In the genomic region with DNA sequence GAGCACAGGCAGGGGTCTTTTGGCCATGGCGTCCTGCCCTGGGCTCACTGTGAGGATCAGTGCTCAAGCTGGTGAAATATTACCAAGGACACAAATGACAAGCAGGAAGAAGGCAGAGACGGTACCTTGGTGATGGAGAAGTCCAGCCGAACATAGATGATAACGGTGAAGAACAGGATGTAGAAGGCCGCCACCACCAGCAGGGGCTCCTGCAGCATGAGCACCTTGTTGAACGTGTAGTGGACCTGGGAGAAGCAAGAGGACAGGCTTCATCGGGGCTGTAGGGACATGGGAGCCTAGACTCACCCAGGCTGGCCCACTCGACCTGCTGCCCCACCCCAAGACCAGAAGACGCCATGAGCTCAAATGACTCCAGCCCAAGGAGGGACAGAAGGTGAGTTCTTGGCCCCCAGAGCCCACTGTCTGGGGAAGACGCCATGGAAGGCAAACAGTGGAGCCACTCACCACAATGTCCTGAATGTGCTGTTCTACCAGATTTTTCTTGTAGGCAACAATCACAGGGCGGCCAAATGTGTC, we compare ENCODE assay signal across 27 cellular contexts. TPM values are rescaled to one million over a fixed set of nuclear protein-coding genes. Genes with fewer than 3 reads are reported as not detected.
DNase-seq lines count a peak whose midpoint lies in the region; ATAC-seq and TF ChIP-seq lines count a peak whose summit lies in the region.
"Had no signal": no experiment of that assay in that cellular context is flagged by ENCODE, and none has a peak within 500 bp of the region (broad histone marks: within the 10 kb centered on the region; RNA-seq: fewer than 3 reads in every experiment).

No MANE protein-coding gene starts in this region.

- H2BK15ac ChIP-seq in neuronal stem cell (ENCODE audit: low read length) = no peak overlapping the region

- H2BK120ac ChIP-seq in neuronal stem cell (ENCODE audit: low read depth, low read length) = no peak overlapping the region

- H4K8ac ChIP-seq in neuronal stem cell (ENCODE audit: low read depth, low read length) = no peak overlapping the region

- H3K4me1 Mint-ChIP-seq in T-helper 1 cell treated with Interleukin-12 subunit alpha and Interleukin-12 subunit beta and Interleukin-4 antibody, amounts not matched to agents 30 μg/mL and 1 μg/mL, for 36 hours (ENCODE audit: low read depth) = peaks cover 8% of the 10 kb centered on the region

- ATAC-seq in HG02970 (IDR thresholded peaks at IDR 0.05; ENCODE audit: low FRiP score, unreplicated experiment) = no peak
- ATAC-seq: activated CD8-positive, alpha-beta memory T cell treated with anti-CD3 and anti-CD28 coated beads, Interleukin-2, amount 10 ng/mL, durations not matched to agents 7 days and 5 days; activated naive CD4-positive, alpha-beta T cell treated with anti-CD3 and anti-CD28 coated beads, Interleukin-2, amount 50 U/mL, for 72 hours; mucosa of descending colon; natural killer cell treated with Interleukin-12 subunit alpha and Interleukin-12 subunit beta and Interleukin-15 and Interleukin-18, amount 100 ng/mL, for 72 hours had no signal

- no peak for TF ChIP-seq POLR2A in lower leg skin (IDR thresholded peaks at IDR 0.05)

- H3K4me3 Mint-ChIP-seq in T-helper 1 cell treated with Interleukin-12 subunit alpha and Interleukin-12 subunit beta and Interleukin-4 antibody, amounts not matched to agents 30 μg/mL and 1 μg/mL, for 36 hours = no peak overlapping the region
- H3K4me3 Mint-ChIP-seq: activated CD8-positive, alpha-beta memory T cell treated with anti-CD3 and anti-CD28 coated beads, Interleukin-2, amount 10 ng/mL, durations not matched to agents 7 days and 5 days; central memory CD8-positive, alpha-beta T cell; natural killer cell treated with Interleukin-12 subunit alpha and Interleukin-12 subunit beta and Interleukin-15 and Interleukin-18, amount 100 ng/mL, for 72 hours had no signal

- H3K27ac ChIP-seq in ACC112 (ENCODE audit: low read depth, low read length) (peak overlapping the region; percentile 92), angular gyrus (ENCODE audit: low read depth, low read length) (peak overlapping the region; percentile 56), neuronal stem cell (replicated peaks; ENCODE audit: low read length) (no peak overlapping the region)
- H3K27ac ChIP-seq: 22Rv1, KMS-11 had no signal

- H3K79me2 ChIP-seq in ACC112 (ENCODE audit: control insufficient read depth, insufficient read depth, low read length, unreplicated experiment) = peaks cover 58% of the 10 kb centered on the region

- no peak for TF ChIP-seq CTCF in lower leg skin (IDR thresholded peaks at IDR 0.05)

- H3K4me1 ChIP-seq in ACC112 (ENCODE audit: control insufficient read depth, insufficient read depth, low read length, unreplicated experiment) (peaks cover 44% of the 10 kb centered on the region), neuronal stem cell (ENCODE audit: control insufficient read depth in 2 of 2, insufficient read depth in 1 of 2, low read depth in 1 of 2, low read length in 2 of 2) (no peaks in the 10 kb centered on the region)

- H2AFZ ChIP-seq in ACC112 (ENCODE audit: low read length, unreplicated experiment) = no peak overlapping the region
- no peak overlapping the region for H2AFZ ChIP-seq in neuronal stem cell (ENCODE audit: low read length)

- no peak overlapping the region for H3K23ac ChIP-seq in neuronal stem cell (ENCODE audit: low read depth, low read length, poor library complexity)

- H3K14ac ChIP-seq in neuronal stem cell (ENCODE audit: low read length) = no peak overlapping the region

- no peaks in the 10 kb centered on the region for H3K27me3 Mint-ChIP-seq in T-helper 1 cell treated with Interleukin-12 subunit alpha and Interleukin-12 subunit beta and Interleukin-4 antibody, amounts not matched to agents 30 μg/mL and 1 μg/mL, for 36 hours (ENCODE audit: low read depth)
- H3K27me3 Mint-ChIP-seq: activated CD8-positive, alpha-beta memory T cell treated with anti-CD3 and anti-CD28 coated beads, Interleukin-2, amount 10 ng/mL, durations not matched to agents 7 days and 5 days; CD4-positive, CD25-positive, alpha-beta regulatory T cell; central memory CD8-positive, alpha-beta T cell; natural killer cell treated with Interleukin-12 subunit alpha and Interleukin-12 subunit beta and Interleukin-15 and Interleukin-18, amount 100 ng/mL, for 72 hours had no signal

- no peak overlapping the region for H3K18ac ChIP-seq in neuronal stem cell (ENCODE audit: low read length)

- no peak overlapping the region for H3K9ac ChIP-seq in neuronal stem cell (ENCODE audit: low read depth, low read length, poor library complexity)
- H3K9ac ChIP-seq: KMS-11 had no signal

- H3K4ac ChIP-seq in neuronal stem cell (ENCODE audit: low read length) = no peak overlapping the region

- H3K27me3 ChIP-seq in ACC112 (ENCODE audit: insufficient read depth, low read length) = no peaks in the 10 kb centered on the region
- no peaks in the 10 kb centered on the region for H3K27me3 ChIP-seq in neuronal stem cell (ENCODE audit: control insufficient read depth in 3 of 3, insufficient read depth in 3 of 3, low read depth in 1 of 3, low read length in 3 of 3)
- H3K27me3 ChIP-seq: spleen had no signal

- peak overlapping the region; percentile 2 for H2BK5ac ChIP-seq in neuronal stem cell (ENCODE audit: low read length)

- DNase-seq in T-helper 1 cell (no peak), neuronal stem cell (ENCODE audit: low spot score) (no peak), NCI-H2029 treated with DMSO at 0.1 percent for 48 hours (lab: John Stamatoyannopoulos, UW) (no peak), lower leg skin (ENCODE audit: low spot score in 2 of 2) (no peak)
- DNase-seq: activated CD4-positive, alpha-beta T cell treated with anti-CD3 and anti-CD28 coated beads for 4 hours; activated CD8-positive, alpha-beta memory T cell treated with anti-CD3 and anti-CD28 coated beads, Interleukin-2, amount 10 ng/mL, durations not matched to agents 7 days and 5 days; CD4-positive, CD25-positive, alpha-beta regulatory T cell; DMS 273 treated with DMSO at 0.1 percent for 48 hours; kidney; mucosa of descending colon; NCI-H1417 treated with DMSO at 0.1 percent for 48 hours; NCI-H2107; NCI-H446; NCI-H82; spleen; stimulated activated CD4-positive, alpha-beta T cell treated with anti-CD3 and anti-CD28 coated beads, Interleukin-2, amount 100 ng/mL, for 48 hours had no signal

- H3K27ac Mint-ChIP-seq in T-helper 1 cell treated with Interleukin-12 subunit alpha and Interleukin-12 subunit beta and Interleukin-4 antibody, amounts not matched to agents 30 μg/mL and 1 μg/mL, for 36 hours = peak overlapping the region; percentile 18
- H3K27ac Mint-ChIP-seq: activated CD8-positive, alpha-beta memory T cell treated with anti-CD3 and anti-CD28 coated beads, Interleukin-2, amount 10 ng/mL, durations not matched to agents 7 days and 5 days; activated T-helper 2 cell treated with anti-CD3 and anti-CD28 coated beads, Interferon-gamma antibody, Interleukin-2, Interleukin-4, amounts not matched to agents 10 μg/mL and 5 μg/mL and 100 μg/mL, durations not matched to agents 14 hours and 24 hours and 36 hours had no signal

- intact Hi-C loops in lower leg skin (cut with DNase I; ENCODE audit: low total_unique reads) = no loop called here

- no peaks in the 10 kb centered on the region for H3K9me3 Mint-ChIP-seq in T-helper 1 cell treated with Interleukin-12 subunit alpha and Interleukin-12 subunit beta and Interleukin-4 antibody, amounts not matched to agents 30 μg/mL and 1 μg/mL, for 36 hours
- H3K9me3 Mint-ChIP-seq: activated naive CD4-positive, alpha-beta T cell treated with anti-CD3 and anti-CD28 coated beads, Interleukin-2, amount 50 U/mL, for 72 hours; activated T-helper 2 cell treated with anti-CD3 and anti-CD28 coated beads, Interferon-gamma antibody, Interleukin-2, Interleukin-4, amounts not matched to agents 10 μg/mL and 5 μg/mL and 100 μg/mL, durations not matched to agents 14 hours and 24 hours and 36 hours; central memory CD8-positive, alpha-beta T cell; natural killer cell treated with Interleukin-12 subunit alpha and Interleukin-12 subunit beta and Interleukin-15 and Interleukin-18, amount 100 ng/mL, for 72 hours had no signal

- WGBS in neuronal stem cell (ENCODE audit: extremely low coverage in 2 of 2, insufficient read length in 2 of 2, insufficient replicate concordance in 1 of 2), 2 donors = no CpG with 5 or more reads among the region's 11 CpGs
- 93 to 95% methylated on average over 11 of the region's 11 CpGs for WGBS in lower leg skin, 2 donors

- H2BK12ac ChIP-seq in neuronal stem cell (ENCODE audit: low read length) = no peak overlapping the region

- H4K91ac ChIP-seq in neuronal stem cell (ENCODE audit: low read depth, low read length, poor library complexity) = no peak overlapping the region

- peaks cover 48% of the 10 kb centered on the region for H3K36me3 ChIP-seq in ACC112 (ENCODE audit: insufficient read depth, low read length)
- peaks cover 54 to 97% of the 10 kb centered on the region in 2 donors for H3K36me3 ChIP-seq in neuronal stem cell (replicated peaks in 1 of 2; ENCODE audit: control insufficient read depth in 2 of 2, insufficient read depth in 2 of 2, low read length in 2 of 2)

- no peak overlapping the region for H3K4me2 ChIP-seq in neuronal stem cell (ENCODE audit: insufficient read depth, low read length, poor library complexity, severe bottlenecking)
- H3K4me2 ChIP-seq: KMS-11 had no signal

- H3K36me3 Mint-ChIP-seq in T-helper 1 cell treated with Interleukin-12 subunit alpha and Interleukin-12 subunit beta and Interleukin-4 antibody, amounts not matched to agents 30 μg/mL and 1 μg/mL, for 36 hours (ENCODE audit: low read depth) = peaks cover 58% of the 10 kb centered on the region

- H3K4me3 ChIP-seq in ACC112 (ENCODE audit: low read depth, low read length) (no peak overlapping the region), neuronal stem cell (ENCODE audit: low read length in 2 of 2) (no peak overlapping the region), lower leg skin (ENCODE audit: low read depth, poor library complexity, severe bottlenecking) (no peak overlapping the region)
- H3K4me3 ChIP-seq: lung, mucosa of descending colon, spleen had no signal

- no peaks in the 10 kb centered on the region for H3K79me1 ChIP-seq in neuronal stem cell (ENCODE audit: low read depth, low read length)

- H2AK5ac ChIP-seq in neuronal stem cell (ENCODE audit: low read depth, low read length) = no peak overlapping the region

- no peaks in the 10 kb centered on the region for H3K9me3 ChIP-seq in neuronal stem cell (replicated peaks in 1 of 2; ENCODE audit: control insufficient read depth in 2 of 2, insufficient read depth in 1 of 2, low read depth in 1 of 2, low read length in 2 of 2)
- H3K9me3 ChIP-seq: mucosa of descending colon, spleen had no signal

RNA-seq across cellular contexts. Expression of a gene that starts 25.1 kb away (rescaled TPM):
- 119 TPM for polyA plus RNA-seq in neuronal stem cell (2013, experiment 1 of 2)
- polyA plus RNA-seq in neuronal stem cell (2013, experiment 2 of 2) = 117 TPM
- 100 to 1,000 TPM in 3 of 4 donors, 10 to 100 TPM in 1; 99.9 to 173 (median 141) TPM for total RNA-seq in lower leg skin
